In genomic region chr16:12455287-12455798, GRCh38 we compare ENCODE assay signal across 8 cellular contexts.
A peak's percentile ranks its signal among the peaks of the same experiment; 100 is the strongest.
DNase-seq lines count a peak whose midpoint lies in the region; ATAC-seq and TF ChIP-seq lines count a peak whose summit lies in the region.

No MANE protein-coding gene starts in this region.

- POLR2A ChIA-PET in MCF 10A (lab: Yijun Ruan, JAX) = interaction anchor here (0.7 kb wide), 1 partner anchor 1150 kb away, joined by 4 read pairs; no protein-coding TSS in a partner anchor

- H3K27me3 ChIP-seq in GM06990 (replicated peaks; ENCODE audit: control insufficient read depth, insufficient read depth, low read length) (no peaks in the 10 kb centered on the region), MM.1S (replicated peaks; ENCODE audit: insufficient read depth, low read length) (no peaks in the 10 kb centered on the region)

- BruUV-seq in MCF 10A (replicated peaks; lab: Mats Ljungman, UMichigan) = no TSS peak

- no peak overlapping the region for H3K4me2 ChIP-seq in MM.1S (ENCODE audit: low read depth, low read length)

- H3K27me3 Mint-ChIP-seq in MCF 10A (ENCODE audit: insufficient read depth, unreplicated experiment) = no peaks in the 10 kb centered on the region

- DNase-seq in GM06990 (ENCODE audit: extremely low read depth, insufficient read length) (peak; percentile 37), MM.1S (peak; percentile 11), SKM-1 (lab: John Stamatoyannopoulos, UW; ENCODE audit: unreplicated experiment) (peak; percentile 53), MCF 10A (ENCODE audit: unreplicated experiment) (peak; percentile 56), islet precursor cell (peak; percentile 91)
- peak in 2 of 3 donors; percentile 29 to 50 for DNase-seq in stimulated activated CD4-positive, alpha-beta T cell treated with anti-CD3 and anti-CD28 coated beads, Interleukin-12 subunit alpha, Interleukin-12 subunit beta, amount 100 ng/mL, for 48 hours (ENCODE audit: low read depth in 2 of 3, low spot score in 1 of 3)

- no peaks in the 10 kb centered on the region for H3K4me1 ChIP-seq in MM.1S (ENCODE audit: low read length)

- no peaks in the 10 kb centered on the region for H3F3A ChIP-seq in MM.1S (ENCODE audit: insufficient read depth, low read length)

- no peak overlapping the region for H2AFZ ChIP-seq in MM.1S (ENCODE audit: low read length)

- no peaks in the 10 kb centered on the region for H3K9me3 Mint-ChIP-seq in MCF 10A (ENCODE audit: unreplicated experiment)

- no peaks in the 10 kb centered on the region for H3K9me3 ChIP-seq in MM.1S (replicated peaks; ENCODE audit: insufficient read depth, low read length)

- TF ChIP-seq CTCF in GM06990 (IDR thresholded peaks at IDR 0.05; ENCODE audit: insufficient read depth, low read length, poor library complexity, severe bottlenecking) (peak; percentile 90), MM.1S (IDR thresholded peaks at IDR 0.05; ENCODE audit: low read length) (peak; percentile 68), MCF 10A (IDR thresholded peaks at IDR 0.05; ENCODE audit: unreplicated experiment) (peak; percentile 95)

- peaks cover 11% of the 10 kb centered on the region; the same call in 1 of the 2 replicates for H3K79me2 ChIP-seq in MM.1S (ENCODE audit: low read length)

- intact Hi-C loops in MCF 10A (cut with micrococcal nuclease) = loop anchor here (1.0 to 5.0 kb wide), 4 partner anchors 358 to 999 kb away; no protein-coding TSS in a partner anchor

- peaks cover 2% of the 10 kb centered on the region for H3K36me3 ChIP-seq in GM06990 (ENCODE audit: control insufficient read depth, insufficient read depth, low read length)
- H3K36me3 ChIP-seq in MM.1S (replicated peaks; ENCODE audit: insufficient read depth, low read length) = no peaks in the 10 kb centered on the region

- H3K9ac ChIP-seq in MM.1S (ENCODE audit: low read length) = no peak overlapping the region

- CTCF ChIA-PET in MCF 10A (lab: Yijun Ruan, JAX) = interaction anchor here (0.5 to 3.9 kb wide), 26 partner anchors 10 to 1278 kb away, joined by 3 to 13 read pairs (median 3); no protein-coding TSS in a partner anchor

- no peaks in the 10 kb centered on the region for H3K9me2 ChIP-seq in MM.1S (replicated peaks; ENCODE audit: insufficient read depth, low read length)

- H3K4me3 ChIP-seq in GM06990 (replicated peaks; ENCODE audit: low read depth, low read length) = no peak overlapping the region
- no peak overlapping the region for H3K4me3 ChIP-seq in MM.1S (ENCODE audit: low read length)

- H3K36me3 Mint-ChIP-seq in MCF 10A (ENCODE audit: insufficient read depth, unreplicated experiment) = no peaks in the 10 kb centered on the region

- no peak overlapping the region for H3K4me3 Mint-ChIP-seq in MCF 10A (ENCODE audit: unreplicated experiment)

- H4K20me1 ChIP-seq in MM.1S (ENCODE audit: insufficient read depth, low read length) = no peaks in the 10 kb centered on the region

- H3K27ac Mint-ChIP-seq in MCF 10A (ENCODE audit: low read depth, unreplicated experiment) = no peak overlapping the region

- ATAC-seq in GM18909 (IDR thresholded peaks at IDR 0.05; ENCODE audit: poor library complexity, unreplicated experiment) (no peak), HG03095 (IDR thresholded peaks at IDR 0.05; ENCODE audit: unreplicated experiment) (no peak)

- no peaks in the 10 kb centered on the region for H3K4me1 Mint-ChIP-seq in MCF 10A (ENCODE audit: insufficient read depth, unreplicated experiment)

- H3K27ac ChIP-seq in MM.1S (ENCODE audit: low read length) = no peak overlapping the region

Comparison
In these comparisons a context has a peak if more than half of its experiments do, and no peak if none do; other contexts are left out.
1. DNase-seq: peak in every context shown above with its lines; median percentile 91 in islet precursor cell; 56 in MCF 10A; 53 in SKM-1; 40 in stimulated activated CD4-positive, alpha-beta T cell treated with anti-CD3 and anti-CD28 coated beads, Interleukin-12 subunit alpha, Interleukin-12 subunit beta, amount 100 ng/mL, for 48 hours; 37 in GM06990; 11 in MM.1S.